In genomic region chr14:69107407-69108003, GRCh38 we compare ENCODE assay signal across 8 cellular contexts. TPM values are rescaled to one million over a fixed set of nuclear protein-coding genes. Genes with fewer than 3 reads are reported as not detected.
A peak's percentile ranks its signal among the peaks of the same experiment; 100 is the strongest.
DNase-seq lines count a peak whose midpoint lies in the region; ATAC-seq, FAIRE-seq and TF ChIP-seq lines count a peak whose summit lies in the region.

No MANE protein-coding gene starts in this region.

- no peaks in the 10 kb centered on the region for H3K27me3 ChIP-seq in Panc1 (ENCODE audit: control insufficient read depth, insufficient read depth, low read length)
- no peaks in the 10 kb centered on the region for H3K27me3 ChIP-seq in bronchial epithelial cell (ENCODE audit: control insufficient read depth, insufficient read depth, low read length)
- H3K27me3 ChIP-seq in left lung, result no peaks in the 10 kb centered on the region

- FAIRE-seq in bronchial epithelial cell (lab: Jason Lieb, UNC), result no peak

- DNase-seq in activated naive CD4-positive, alpha-beta T cell treated with anti-CD3 and anti-CD28 coated beads for 36 hours, result peak; percentile 48
- no peak for DNase-seq in activated naive CD4-positive, alpha-beta T cell treated with anti-CD3 and anti-CD28 coated beads, Interleukin-2, amount 50 U/mL, for 16 hours
- DNase-seq in Panc1 (ENCODE audit: low read depth, low spot score), result peak; percentile 48
- peak; percentile 73 for DNase-seq in bronchial epithelial cell (ENCODE audit: low read depth)
- DNase-seq in left lung, result no peak

- H3K4me1 Mint-ChIP-seq in activated naive CD4-positive, alpha-beta T cell treated with anti-CD3 and anti-CD28 coated beads for 36 hours (ENCODE audit: low read depth), result peaks cover under 1% of the 10 kb centered on the region

- peak; percentile 78 for ATAC-seq in Panc1
- peak; percentile 86 for ATAC-seq in left lung
- no peak for ATAC-seq in GM19023 (IDR thresholded peaks at IDR 0.05; ENCODE audit: unreplicated experiment)
- no peak for ATAC-seq in HG03460 (IDR thresholded peaks at IDR 0.05; ENCODE audit: unreplicated experiment)

- H3K9me3 ChIP-seq in Panc1 (ENCODE audit: control insufficient read depth, insufficient read depth, low read depth, low read length), result no peaks in the 10 kb centered on the region
- H3K9me3 ChIP-seq in left lung, result no peaks in the 10 kb centered on the region

- CTCF ChIA-PET in activated naive CD4-positive, alpha-beta T cell treated with anti-CD3 and anti-CD28 coated beads for 36 hours (lab: Charles Lee), result interaction anchor here (0.7 to 3.7 kb wide), 18 partner anchors 9 to 1269 kb away, joined by 3 to 31 read pairs (median 6); no protein-coding TSS in a partner anchor
- CTCF ChIA-PET in Panc1 (lab: Charles Lee), result interaction anchor here (0.7 to 1.5 kb wide), 5 partner anchors 17 to 244 kb away, joined by 3 to 7 read pairs (median 3); no protein-coding TSS in a partner anchor

- H3K4me3 ChIP-seq in Panc1 (ENCODE audit: low read depth in 2 of 2, low read length in 2 of 2), result no peak overlapping the region
- H3K4me3 ChIP-seq in bronchial epithelial cell (ENCODE audit: low read depth, low read length), result no peak overlapping the region
- no peak overlapping the region for H3K4me3 ChIP-seq in left lung

- BruUV-seq in Panc1 (replicated peaks; lab: Mats Ljungman, UMichigan), result no TSS peak

- in situ Hi-C loops in Panc1 (cut with HindIII; ENCODE audit: low pct_unique_long_range_greater_than_20kb, low sequenced_read_pairs), result no loop called here

- no peak overlapping the region for H3K4me3 Mint-ChIP-seq in activated naive CD4-positive, alpha-beta T cell treated with anti-CD3 and anti-CD28 coated beads for 36 hours

- H3K36me3 ChIP-seq in Panc1 (ENCODE audit: control insufficient read depth, insufficient read depth, low read length) (no peaks in the 10 kb centered on the region; the same call in 1 of the 2 replicates), bronchial epithelial cell (ENCODE audit: control insufficient read depth, insufficient read depth, low read length) (peaks cover 5% of the 10 kb centered on the region), left lung (peaks cover 0 to 58% of the 10 kb centered on the region in 2 donors)

- H3K27ac ChIP-seq in Panc1 (ENCODE audit: low read length) (no peak overlapping the region), left lung (no peak overlapping the region)

- no peaks in the 10 kb centered on the region for H3K9me3 Mint-ChIP-seq in activated naive CD4-positive, alpha-beta T cell treated with anti-CD3 and anti-CD28 coated beads for 36 hours

- TF ChIP-seq CTCF in LNCAP (IDR thresholded peaks at IDR 0.05), result peak; percentile 66
- TF ChIP-seq CTCF in Panc1 (IDR thresholded peaks at IDR 0.05), result peak; percentile 73
- TF ChIP-seq CTCF in bronchial epithelial cell (IDR thresholded peaks at IDR 0.05; ENCODE audit: insufficient read depth, low read length, severe bottlenecking), result peak; percentile 65
- peak; percentile 52 to 63 for TF ChIP-seq CTCF in left lung (IDR thresholded peaks at IDR 0.05)

- POLR2A ChIA-PET in Panc1 (lab: Charles Lee), result no interaction called here

- intact Hi-C loops in activated naive CD4-positive, alpha-beta T cell treated with anti-CD3 and anti-CD28 coated beads for 36 hours (cut with micrococcal nuclease), result loop anchor here (1.0 kb wide), 2 partner anchors 196 to 244 kb away; no protein-coding TSS in a partner anchor
- intact Hi-C loops in Panc1 (cut with micrococcal nuclease; ENCODE audit: unreplicated experiment) (loop anchor here (5.0 kb wide), 1 partner anchor 245 kb away; no protein-coding TSS in a partner anchor), left lung (cut with DNase I) (loop anchor here in 1 of 2 donors (10.0 kb wide), 1 partner anchor 243 kb away; no protein-coding TSS in a partner anchor)

- H3K4me1 ChIP-seq in Panc1 (ENCODE audit: control insufficient read depth, insufficient read depth, low read length) (no peaks in the 10 kb centered on the region; the same call in 1 of the 2 replicates), left lung (no peaks in the 10 kb centered on the region)

- peaks cover 2% of the 10 kb centered on the region for H3K36me3 Mint-ChIP-seq in activated naive CD4-positive, alpha-beta T cell treated with anti-CD3 and anti-CD28 coated beads for 36 hours (ENCODE audit: low read depth)

- no peaks in the 10 kb centered on the region for H3K27me3 Mint-ChIP-seq in activated naive CD4-positive, alpha-beta T cell treated with anti-CD3 and anti-CD28 coated beads for 36 hours (ENCODE audit: low read depth)

- no peak overlapping the region for H3K27ac Mint-ChIP-seq in activated naive CD4-positive, alpha-beta T cell treated with anti-CD3 and anti-CD28 coated beads for 36 hours

RNA-seq across cellular contexts. Expression of gene DCAF5, which starts 45.4 kb away (rescaled TPM):
- 10 to 100 TPM; 34.5 to 35.1 TPM for total RNA-seq in activated naive CD4-positive, alpha-beta T cell treated with anti-CD3 and anti-CD28 coated beads for 36 hours
- 27.6 TPM for total RNA-seq in Panc1 (2021; ENCODE audit: unreplicated experiment)
- 18.6 TPM for polyA plus RNA-seq in Panc1 (2012; ENCODE audit: insufficient read length)
- total RNA-seq in bronchial epithelial cell, result 11.1 and 14.1 TPM in 2 replicates
- total RNA-seq in left lung, result 10 to 100 TPM; 45.9 to 46.9 TPM

Comparison
In these comparisons a context has a peak if more than half of its experiments do, and no peak if none do; other contexts are left out.
1. DNase-seq: peak in activated naive CD4-positive, alpha-beta T cell treated with anti-CD3 and anti-CD28 coated beads for 36 hours (single experiment), Panc1 (single experiment) and bronchial epithelial cell (single experiment); none in activated naive CD4-positive, alpha-beta T cell treated with anti-CD3 and anti-CD28 coated beads, Interleukin-2, amount 50 U/mL, for 16 hours (single experiment) and left lung (0 of 2).
2. ATAC-seq: peak in Panc1 (single experiment) and left lung (single experiment); none in GM19023 (single experiment) and HG03460 (single experiment).
3. Peak in every context shown above with its lines, with median percentiles within 50 percentile points of each other: CTCF ChIP-seq.